ENCODE assay signal across 22 cellular contexts in the genomic region with DNA sequence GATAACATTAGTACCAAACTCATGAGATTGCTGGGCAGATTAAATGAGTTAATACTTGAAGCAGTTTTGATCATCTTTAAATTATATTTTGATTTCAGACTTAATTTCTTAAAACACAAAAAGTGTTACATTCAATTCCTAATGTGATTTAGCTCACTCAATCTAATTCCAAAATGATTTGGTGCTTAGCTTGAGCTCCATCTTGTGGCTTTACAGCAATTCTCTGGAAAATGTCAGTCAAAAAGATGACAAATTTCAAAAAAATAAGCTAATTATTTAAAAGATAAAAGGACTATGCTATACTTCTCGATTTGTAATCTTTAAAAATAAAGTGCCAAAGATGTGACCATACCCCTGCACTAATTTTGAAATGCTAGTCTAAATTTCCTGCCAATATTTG. TPM values are rescaled to one million over a fixed set of nuclear protein-coding genes. Genes with fewer than 3 reads are reported as not detected.
A peak's percentile ranks its signal among the peaks of the same experiment; 100 is the strongest.
DNase-seq lines count a peak whose midpoint lies in the region; FAIRE-seq and TF ChIP-seq lines count a peak whose summit lies in the region.
"Had no signal": no experiment of that assay in that cellular context is flagged by ENCODE, and none has a peak within 500 bp of the region (broad histone marks: within the 10 kb centered on the region; RNA-seq: fewer than 3 reads in every experiment).

No MANE protein-coding gene starts in this region.

- H3K27ac Mint-ChIP-seq in mesothelial cell of epicardium = no peak overlapping the region
- H3K27ac Mint-ChIP-seq: activated CD4-positive, alpha-beta T cell treated with anti-CD3 and anti-CD28 coated beads, Interleukin-2, amount 10 ng/mL, durations not matched to agents 7 days and 5 days; activated naive CD8-positive, alpha-beta T cell; memory B cell had no signal

- no peaks in the 10 kb centered on the region for H3K9me3 ChIP-seq in PC-9 (ENCODE audit: insufficient read depth, low read depth)
- H3K9me3 ChIP-seq: sigmoid colon had no signal

- H3K4me1 ChIP-seq in PC-9 (replicated peaks; ENCODE audit: insufficient read depth) = no peaks in the 10 kb centered on the region
- H3K4me1 ChIP-seq: sigmoid colon had no signal

- peak; percentile 11 for FAIRE-seq in A204.1 (lab: Jason Lieb, UNC)
- FAIRE-seq in D721Med (lab: Jason Lieb, UNC) = no peak
- FAIRE-seq: GM12878 had no signal

- no peak overlapping the region for H3K27ac ChIP-seq in PC-9
- H3K27ac ChIP-seq: KMS-11, sigmoid colon had no signal

- H3K79me2 ChIP-seq in PC-9 (ENCODE audit: low read depth) = no peaks in the 10 kb centered on the region

- no peak overlapping the region for H3K4me3 Mint-ChIP-seq in mesothelial cell of epicardium
- H3K4me3 Mint-ChIP-seq: activated CD4-positive, alpha-beta T cell treated with anti-CD3 and anti-CD28 coated beads, Interleukin-2, amount 10 ng/mL, durations not matched to agents 7 days and 5 days; activated naive CD8-positive, alpha-beta T cell; CD8-positive, alpha-beta memory T cell; memory B cell; naive thymus-derived CD8-positive, alpha-beta T cell had no signal

- no peaks in the 10 kb centered on the region for H3K27me3 ChIP-seq in PC-9 (ENCODE audit: insufficient read depth, low read depth)
- H3K27me3 ChIP-seq: sigmoid colon had no signal

- H2AFZ ChIP-seq in PC-9 = no peak overlapping the region

- H3K9me2 ChIP-seq in PC-9 (ENCODE audit: insufficient read depth) = no peaks in the 10 kb centered on the region

- peaks cover 9% of the 10 kb centered on the region; the same call in 1 of the 2 replicates for H4K20me1 ChIP-seq in PC-9 (ENCODE audit: insufficient read depth)

- H3K4me1 Mint-ChIP-seq in mesothelial cell of epicardium = peaks cover 2% of the 10 kb centered on the region

- CTCF ChIA-PET in PC-9 (lab: Charles Lee) = interaction anchor here (0.6 to 0.7 kb wide), 3 partner anchors 233 to 833 kb away, joined by 3 to 4 read pairs (median 3); no protein-coding TSS in a partner anchor

- peaks cover 14% of the 10 kb centered on the region; the same call in 1 of the 2 replicates for H3F3A ChIP-seq in PC-9 (ENCODE audit: insufficient read depth, low read depth)

- intact Hi-C loops in PC-9 (cut with micrococcal nuclease; ENCODE audit: unreplicated experiment) = no loop called here
- intact Hi-C loops in cardiac septum (cut with DNase I) = no loop called here

- H3K36me3 Mint-ChIP-seq in mesothelial cell of epicardium = peaks cover 23% of the 10 kb centered on the region

- H3K4me3 ChIP-seq in PC-9 (no peak overlapping the region), fibroblast of pulmonary artery (replicated peaks; ENCODE audit: low read depth, low read length) (no peak overlapping the region)
- H3K4me3 ChIP-seq: GM12878, sigmoid colon had no signal

- H3K27me3 Mint-ChIP-seq in mesothelial cell of epicardium (ENCODE audit: low read depth) = no peaks in the 10 kb centered on the region
- H3K27me3 Mint-ChIP-seq: activated CD4-positive, alpha-beta T cell treated with anti-CD3 and anti-CD28 coated beads, Interleukin-2, amount 10 ng/mL, durations not matched to agents 7 days and 5 days; activated naive CD8-positive, alpha-beta T cell; CD8-positive, alpha-beta memory T cell; memory B cell; naive thymus-derived CD8-positive, alpha-beta T cell had no signal

- BruUV-seq in PC-9 (replicated peaks; lab: Mats Ljungman, UMichigan) = no TSS peak

- no peaks in the 10 kb centered on the region for H3K9me3 Mint-ChIP-seq in mesothelial cell of epicardium
- H3K9me3 Mint-ChIP-seq: activated CD4-positive, alpha-beta T cell treated with anti-CD3 and anti-CD28 coated beads, Interleukin-2, amount 10 ng/mL, durations not matched to agents 7 days and 5 days; CD8-positive, alpha-beta memory T cell; memory B cell; naive thymus-derived CD8-positive, alpha-beta T cell had no signal

- H3K36me3 ChIP-seq in PC-9 (ENCODE audit: low read depth) = peaks cover 21% of the 10 kb centered on the region; the same call in 1 of the 2 replicates

- no peak overlapping the region for H3K4me2 ChIP-seq in PC-9
- H3K4me2 ChIP-seq: KMS-11 had no signal

- TF ChIP-seq CTCF in D721Med (IDR thresholded peaks at IDR 0.05; ENCODE audit: insufficient read depth, missing control alignments) (peak; percentile 3), PC-9 (conservative IDR thresholded peaks at IDR 0.05) (peak; percentile 34; the same call in 1 of the 2 replicates), fibroblast of pulmonary artery (IDR thresholded peaks at IDR 0.05; ENCODE audit: low read length, missing control alignments) (peak; percentile 9), mesothelial cell of epicardium (IDR thresholded peaks at IDR 0.05; ENCODE audit: unreplicated experiment) (no peak)

- POLR2A ChIA-PET in PC-9 (lab: Charles Lee; ENCODE audit: unreplicated experiment) = interaction anchor here (0.7 kb wide), 3 partner anchors 432 to 1801 kb away, joined by 3 to 4 read pairs (median 4); no protein-coding TSS in a partner anchor

- DNase-seq in D721Med (ENCODE audit: insufficient read length, low spot score) (no peak), PC-9 (no peak), fibroblast of pulmonary artery (ENCODE audit: low read depth) (no peak), AG08395 (ENCODE audit: low spot score) (no peak), mesothelial cell of epicardium (ENCODE audit: low spot score in 2 of 2, unreplicated experiment in 2 of 2) (no peak), cardiac septum (ENCODE audit: low spot score) (no peak), NCI-H2081 treated with DMSO at 0.1 percent for 48 hours (lab: John Stamatoyannopoulos, UW) (no peak)
- DNase-seq: activated CD4-positive, alpha-beta T cell treated with anti-CD3 and anti-CD28 coated beads, Interleukin-2, amount 10 ng/mL, durations not matched to agents 7 days and 5 days; CD8-positive, alpha-beta memory T cell; DMS53; effector CD8-positive, alpha-beta T cell; HCEC 1CT; naive thymus-derived CD8-positive, alpha-beta T cell; NCI-H1694 treated with DMSO at 0.1 percent for 48 hours; NCI-H69; sigmoid colon; T-helper 1 cell had no signal

RNA-seq across cellular contexts. Expression of a gene that starts 10.1 kb away (rescaled TPM):
- total RNA-seq in PC-9 (2021) = 20.4 and 25.0 TPM in 2 replicates
- total RNA-seq in mesothelial cell of epicardium = 21.0 to 22.8 TPM (median 22.8 TPM) in 3 replicates
- 25.4 TPM for total RNA-seq in cardiac septum

RNA-seq across cellular contexts. Expression of a gene that starts 49.3 kb away (rescaled TPM):
- total RNA-seq in PC-9 (2021) (48.2 and 49.8 TPM in 2 replicates), mesothelial cell of epicardium (31.0 to 31.9 TPM (median 31.4 TPM) in 3 replicates), cardiac septum (79.5 TPM)
